ENCODE assay signal across 8 cellular contexts in the genomic region with DNA sequence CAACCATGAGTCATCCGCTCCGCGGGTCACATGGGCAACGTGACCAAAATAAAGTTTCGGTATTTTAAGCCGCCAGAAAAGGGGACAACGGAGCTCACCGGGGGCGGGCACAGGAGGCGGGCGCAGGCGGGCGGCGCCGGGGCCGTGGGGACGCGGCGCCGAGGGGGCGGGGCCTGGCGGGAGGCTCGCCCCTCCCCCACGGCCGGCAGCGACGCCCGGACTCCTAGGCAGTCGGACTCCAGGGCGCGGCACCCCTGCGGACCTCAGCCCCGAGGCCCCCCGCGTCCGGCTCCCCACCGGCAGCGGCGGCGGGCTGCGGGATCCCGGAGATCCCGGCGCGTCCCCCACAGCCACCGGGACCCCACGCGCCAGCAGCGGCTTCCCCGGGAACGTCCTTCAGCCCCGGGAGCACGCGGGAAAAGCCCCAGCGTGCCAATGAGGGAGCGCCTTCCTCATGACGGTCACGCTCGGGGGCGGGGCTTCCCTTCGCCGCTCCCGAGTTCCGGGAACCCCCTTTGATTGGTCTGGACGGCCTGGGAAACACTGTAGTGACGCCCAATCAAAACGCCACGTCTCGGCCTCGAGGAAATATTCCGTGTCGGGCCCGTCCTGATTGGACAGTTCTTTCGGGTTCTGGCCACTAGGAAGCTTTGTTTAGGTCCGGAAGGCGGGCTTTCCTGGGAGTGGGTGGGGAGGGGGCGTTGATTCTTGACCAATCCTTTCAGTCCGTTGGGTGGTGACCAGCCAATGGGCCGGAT. TPM values are rescaled to one million over a fixed set of nuclear protein-coding genes. Genes with fewer than 3 reads are reported as not detected.
DNase-seq lines count a peak whose midpoint lies in the region; ATAC-seq and TF ChIP-seq lines count a peak whose summit lies in the region.

No MANE protein-coding gene starts in this region.

- peak overlapping the region; percentile 89 for H3K27ac ChIP-seq in fibroblast of lung (ENCODE audit: insufficient read depth, low read length)

- H3K79me2 ChIP-seq in fibroblast of lung (ENCODE audit: control insufficient read depth, insufficient read depth, low read length), result peaks cover 34% of the 10 kb centered on the region

- no peaks in the 10 kb centered on the region for H3K9me3 Mint-ChIP-seq in activated T-helper 2 cell treated with anti-CD3 and anti-CD28 coated beads, Interferon-gamma antibody, Interleukin-2, Interleukin-4, amounts not matched to agents 10 μg/mL and 5 μg/mL and 100 μg/mL, durations not matched to agents 14 hours and 24 hours and 36 hours
- no peaks in the 10 kb centered on the region for H3K9me3 Mint-ChIP-seq in naive B cell
- no peaks in the 10 kb centered on the region for H3K9me3 Mint-ChIP-seq in stimulated activated effector memory CD8-positive, alpha-beta T cell treated with anti-CD3 and anti-CD28 coated beads, Interleukin-12 subunit alpha, Interleukin-12 subunit beta, amount 100 ng/mL, for 72 hours

- H3K36me3 Mint-ChIP-seq in activated T-helper 2 cell treated with anti-CD3 and anti-CD28 coated beads, Interferon-gamma antibody, Interleukin-2, Interleukin-4, amounts not matched to agents 10 μg/mL and 5 μg/mL and 100 μg/mL, durations not matched to agents 14 hours and 24 hours and 36 hours (ENCODE audit: low read depth), result peaks cover 11% of the 10 kb centered on the region
- peaks cover 0 to 7% of the 10 kb centered on the region in 2 donors for H3K36me3 Mint-ChIP-seq in naive B cell
- H3K36me3 Mint-ChIP-seq in stimulated activated effector memory CD8-positive, alpha-beta T cell treated with anti-CD3 and anti-CD28 coated beads, Interleukin-12 subunit alpha, Interleukin-12 subunit beta, amount 100 ng/mL, for 72 hours, result peaks cover 19% of the 10 kb centered on the region

- no peak overlapping the region for H2AFZ ChIP-seq in fibroblast of lung (ENCODE audit: low read length)

- TF ChIP-seq CTCF in LNCaP clone FGC (IDR thresholded peaks at IDR 0.05; ENCODE audit: control insufficient read depth, extremely low read depth, insufficient read depth) (no peak), fibroblast of lung (conservative IDR thresholded peaks at IDR 0.05 in 1 of 2, IDR thresholded peaks at IDR 0.05 in 1 of 2; ENCODE audit: low read depth in 1 of 2, low read length in 2 of 2) (no peak)

- H4K20me1 ChIP-seq in fibroblast of lung (ENCODE audit: control insufficient read depth, extremely low read depth, insufficient read depth, low read length), result no peaks in the 10 kb centered on the region

- peak overlapping the region; percentile 86 for H3K9ac ChIP-seq in fibroblast of lung (ENCODE audit: insufficient read depth, low read length)

- no peaks in the 10 kb centered on the region for H3K9me3 ChIP-seq in fibroblast of lung (ENCODE audit: control insufficient read depth, insufficient read depth, low read depth, low read length)

- intact Hi-C loops in activated T-helper 2 cell treated with anti-CD3 and anti-CD28 coated beads, Interferon-gamma antibody, Interleukin-2, Interleukin-4, amounts not matched to agents 10 μg/mL and 5 μg/mL and 100 μg/mL, durations not matched to agents 14 hours and 24 hours and 36 hours (cut with micrococcal nuclease), result loop anchor here (2.0 to 10.0 kb wide), 4 partner anchors 40 to 390 kb away; a partner anchor contains a TSS

- H3K4me3 ChIP-seq in LNCaP clone FGC (ENCODE audit: low read depth, low read length), result peak overlapping the region; percentile 59
- H3K4me3 ChIP-seq in fibroblast of lung (replicated peaks in 1 of 4; ENCODE audit: control extremely low read depth in 1 of 4, insufficient read depth in 1 of 4, low read depth in 3 of 4, low read length in 4 of 4), result peak overlapping the region; percentile 48 to 77 (median 74)

- no peaks in the 10 kb centered on the region for H3K36me3 ChIP-seq in fibroblast of lung (ENCODE audit: control insufficient read depth, insufficient read depth, low read length)

- ATAC-seq in naive B cell (ENCODE audit: low read depth in 2 of 2), result peak; percentile 76 to 77
- peak; percentile 88 for ATAC-seq in stimulated activated effector memory CD8-positive, alpha-beta T cell treated with anti-CD3 and anti-CD28 coated beads, Interleukin-12 subunit alpha, Interleukin-12 subunit beta, amount 100 ng/mL, for 72 hours

- DNase-seq in EH (ENCODE audit: low read depth), result peak; percentile 100
- DNase-seq in H4 (ENCODE audit: low spot score), result peak; percentile 97
- DNase-seq in LNCaP clone FGC (ENCODE audit: low read depth), result peak; percentile 100
- DNase-seq in RPMI8226, result peak; percentile 100
- peak; percentile 100 for DNase-seq in activated T-helper 2 cell treated with anti-CD3 and anti-CD28 coated beads, Interferon-gamma antibody, Interleukin-2, Interleukin-4, amounts not matched to agents 10 μg/mL and 5 μg/mL and 100 μg/mL, durations not matched to agents 14 hours and 24 hours and 36 hours (ENCODE audit: low spot score)
- peak; percentile 100 for DNase-seq in fibroblast of lung (ENCODE audit: low read depth in 2 of 2)
- DNase-seq in naive B cell, result peak; percentile 99
- DNase-seq in stimulated activated effector memory CD8-positive, alpha-beta T cell treated with anti-CD3 and anti-CD28 coated beads, Interleukin-12 subunit alpha, Interleukin-12 subunit beta, amount 100 ng/mL, for 72 hours (ENCODE audit: low spot score in 2 of 2), result peak; percentile 96 to 99

- peaks cover 39% of the 10 kb centered on the region for H3K4me1 Mint-ChIP-seq in activated T-helper 2 cell treated with anti-CD3 and anti-CD28 coated beads, Interferon-gamma antibody, Interleukin-2, Interleukin-4, amounts not matched to agents 10 μg/mL and 5 μg/mL and 100 μg/mL, durations not matched to agents 14 hours and 24 hours and 36 hours (ENCODE audit: low read depth)
- peaks cover 42 to 54% (median 46%) of the 10 kb centered on the region in 3 donors for H3K4me1 Mint-ChIP-seq in naive B cell
- H3K4me1 Mint-ChIP-seq in stimulated activated effector memory CD8-positive, alpha-beta T cell treated with anti-CD3 and anti-CD28 coated beads, Interleukin-12 subunit alpha, Interleukin-12 subunit beta, amount 100 ng/mL, for 72 hours, result peaks cover 43% of the 10 kb centered on the region

- H3K4me2 ChIP-seq in fibroblast of lung (ENCODE audit: extremely low read depth, insufficient read depth, low read length), result peak overlapping the region; percentile 52

- H3K4me3 Mint-ChIP-seq in activated T-helper 2 cell treated with anti-CD3 and anti-CD28 coated beads, Interferon-gamma antibody, Interleukin-2, Interleukin-4, amounts not matched to agents 10 μg/mL and 5 μg/mL and 100 μg/mL, durations not matched to agents 14 hours and 24 hours and 36 hours (ENCODE audit: low read depth), result peak overlapping the region; percentile 82
- H3K4me3 Mint-ChIP-seq in naive B cell, result peak overlapping the region; percentile 92 to 99 (median 94)
- H3K4me3 Mint-ChIP-seq in stimulated activated effector memory CD8-positive, alpha-beta T cell treated with anti-CD3 and anti-CD28 coated beads, Interleukin-12 subunit alpha, Interleukin-12 subunit beta, amount 100 ng/mL, for 72 hours, result peak overlapping the region; percentile 86

- H3K27me3 ChIP-seq in fibroblast of lung (ENCODE audit: control insufficient read depth, insufficient read depth, low read length), result no peaks in the 10 kb centered on the region

- H3K4me1 ChIP-seq in fibroblast of lung (ENCODE audit: control insufficient read depth, extremely low read depth, insufficient read depth, low read length), result peaks cover 2% of the 10 kb centered on the region

- peaks cover 8% of the 10 kb centered on the region for H3K27me3 Mint-ChIP-seq in activated T-helper 2 cell treated with anti-CD3 and anti-CD28 coated beads, Interferon-gamma antibody, Interleukin-2, Interleukin-4, amounts not matched to agents 10 μg/mL and 5 μg/mL and 100 μg/mL, durations not matched to agents 14 hours and 24 hours and 36 hours (ENCODE audit: low read depth)
- H3K27me3 Mint-ChIP-seq in naive B cell, result no peaks in the 10 kb centered on the region

- peak overlapping the region; percentile 85 for H3K27ac Mint-ChIP-seq in activated T-helper 2 cell treated with anti-CD3 and anti-CD28 coated beads, Interferon-gamma antibody, Interleukin-2, Interleukin-4, amounts not matched to agents 10 μg/mL and 5 μg/mL and 100 μg/mL, durations not matched to agents 14 hours and 24 hours and 36 hours
- peak overlapping the region; percentile 92 to 99 (median 96) for H3K27ac Mint-ChIP-seq in naive B cell
- peak overlapping the region; percentile 94 for H3K27ac Mint-ChIP-seq in stimulated activated effector memory CD8-positive, alpha-beta T cell treated with anti-CD3 and anti-CD28 coated beads, Interleukin-12 subunit alpha, Interleukin-12 subunit beta, amount 100 ng/mL, for 72 hours

RNA-seq across cellular contexts. Expression of a gene that starts 0.5 kb away (rescaled TPM):
- 98.2 and 110 TPM in 2 replicates for total RNA-seq in H4 (2014; rRNA removed; shearing (Covaris generic))
- total RNA-seq in activated T-helper 2 cell treated with anti-CD3 and anti-CD28 coated beads, Interferon-gamma antibody, Interleukin-2, Interleukin-4, amounts not matched to agents 10 μg/mL and 5 μg/mL and 100 μg/mL, durations not matched to agents 14 hours and 24 hours and 36 hours, result 62.9 and 69.0 TPM in 2 replicates
- 45.5 and 47.6 TPM in 2 replicates for total RNA-seq in fibroblast of lung
- 78.5 and 86.0 TPM in 2 replicates for polyA plus RNA-seq in fibroblast of lung
- 81.7 and 91.3 TPM in 2 replicates for polyA plus RNA-seq in fibroblast of lung (2012)
- 6.0 and 7.5 TPM in 2 replicates for polyA minus RNA-seq in fibroblast of lung (ENCODE audit: low replicate concordance)
- polyA plus RNA-seq in naive B cell (ENCODE audit: low read depth in 6 of 6), result 100 to 1,000 TPM in 1 of 6 donors, 10 to 100 TPM in 5; 75.4 to 140 (median 88.8) TPM

Comparison
In these comparisons a context has a peak if more than half of its experiments do, and no peak if none do; other contexts are left out.
1. Peak in every context shown above with its lines: DNase-seq, ATAC-seq, H3K4me3 ChIP-seq and H3K27ac ChIP-seq.